Comparison of ENCODE assay signal across 9 cellular contexts in the genomic region with DNA sequence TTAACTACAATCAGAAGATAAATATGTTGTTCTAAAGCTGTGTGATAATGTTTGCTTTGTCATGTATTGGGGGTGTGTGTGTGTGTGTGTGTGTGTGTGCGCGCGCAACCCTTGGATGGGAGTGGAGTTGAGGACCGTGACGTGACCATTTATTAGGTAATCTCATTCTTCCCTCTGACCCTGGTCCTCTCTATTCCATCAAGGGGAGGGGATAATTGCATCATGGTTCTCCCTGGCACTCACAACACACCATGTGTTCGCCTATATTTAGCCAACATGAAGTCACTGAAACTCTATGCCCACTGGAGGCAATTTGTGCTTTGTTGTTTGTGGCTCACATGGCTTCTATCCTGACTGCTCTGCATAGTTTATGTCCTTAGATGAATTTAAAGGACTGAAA.
DNase-seq lines count a peak whose midpoint lies in the region; ATAC-seq lines count a peak whose summit lies in the region.
"Had no signal": no experiment of that assay in that cellular context is flagged by ENCODE, and none has a peak within 500 bp of the region (broad histone marks: within the 10 kb centered on the region; RNA-seq: fewer than 3 reads in every experiment).

No MANE protein-coding gene starts in this region.

- DNase-seq in GM04504 (ENCODE audit: low read depth) (peak; percentile 49), NCI-H2171 (lab: John Stamatoyannopoulos, UW) (peak; percentile 11), fibroblast of peridontal ligament (ENCODE audit: extremely low read depth) (peak; percentile 93), putamen (ENCODE audit: low spot score) (peak; percentile 94), HPDE6-E6E7 (ENCODE audit: extremely low spot score) (no peak), iPS-NIHi7 (ENCODE audit: extremely low spot score) (no peak)
- no peak for DNase-seq in stimulated activated CD4-positive, alpha-beta T cell treated with anti-CD3 and anti-CD28 coated beads, Interleukin-2, amount 100 ng/mL, for 24 hours
- DNase-seq: pancreas had no signal

- no peak for ATAC-seq in HG03432 (IDR thresholded peaks at IDR 0.05; ENCODE audit: unreplicated experiment)

Comparison
In these comparisons a context has a peak if more than half of its experiments do, and no peak if none do; other contexts are left out.
1. DNase-seq: peak in GM04504 (single experiment), NCI-H2171 (single experiment), fibroblast of peridontal ligament (single experiment) and putamen (single experiment); none in stimulated activated CD4-positive, alpha-beta T cell treated with anti-CD3 and anti-CD28 coated beads, Interleukin-2, amount 100 ng/mL, for 24 hours (0 of 2), HPDE6-E6E7 (single experiment) and iPS-NIHi7 (single experiment).